In genomic region chr1:235093013-235093618, GRCh38 we compare ENCODE assay signal across 8 cellular contexts. TPM values are rescaled to one million over a fixed set of nuclear protein-coding genes. Genes with fewer than 3 reads are reported as not detected.
DNase-seq lines count a peak whose midpoint lies in the region; ATAC-seq and TF ChIP-seq lines count a peak whose summit lies in the region.

No MANE protein-coding gene starts in this region.

- H3K9ac ChIP-seq in BLaER1: no peak overlapping the region

- no peaks in the 10 kb centered on the region for H3K9me3 Mint-ChIP-seq in HFFc6
- H3K9me3 Mint-ChIP-seq in activated B cell treated with CpG ODN at 0.5 μM for 24 hours: no peaks in the 10 kb centered on the region

- H3K9me3 ChIP-seq in BLaER1: no peaks in the 10 kb centered on the region

- peaks cover 31% of the 10 kb centered on the region for H3K4me1 ChIP-seq in BLaER1

- CTCF ChIA-PET in activated B cell treated with CpG ODN at 0.5 μM for 24 hours (lab: Charles Lee) (interaction anchor here (1.0 to 1.4 kb wide), 4 partner anchors 10 to 324 kb away, joined by 3 to 7 read pairs (median 6); no protein-coding TSS in a partner anchor), RWPE1 (lab: Yijun Ruan, JAX) (interaction anchor here (0.7 to 0.8 kb wide), 4 partner anchors 9 to 444 kb away, joined by 3 to 7 read pairs (median 4); no protein-coding TSS in a partner anchor)

- POLR2A ChIA-PET in activated B cell treated with CpG ODN at 0.5 μM for 24 hours (lab: Charles Lee): interaction anchor here (0.7 to 0.9 kb wide), 2 partner anchors 9 to 13 kb away, joined by 3 to 11 read pairs; no protein-coding TSS in a partner anchor
- POLR2A ChIA-PET in RWPE1 (lab: Yijun Ruan, JAX; ENCODE audit: low non-redundant PET): no interaction called here

- H3K27me3 Mint-ChIP-seq in HFFc6 (ENCODE audit: insufficient read depth) (peaks cover 3% of the 10 kb centered on the region; the same call in 1 of the 2 replicates), activated B cell treated with CpG ODN at 0.5 μM for 24 hours (peaks cover 6% of the 10 kb centered on the region)

- H3K4me3 Mint-ChIP-seq in HFFc6 (no peak overlapping the region), activated B cell treated with CpG ODN at 0.5 μM for 24 hours (no peak overlapping the region)

- H3K36me3 Mint-ChIP-seq in HFFc6 (ENCODE audit: low read depth) (no peaks in the 10 kb centered on the region), activated B cell treated with CpG ODN at 0.5 μM for 24 hours (ENCODE audit: low read depth) (no peaks in the 10 kb centered on the region)

- no peak overlapping the region for H3K4me3 ChIP-seq in BLaER1

- intact Hi-C loops in activated B cell treated with CpG ODN at 0.5 μM for 24 hours (cut with micrococcal nuclease): loop anchor here (1.0 kb wide), 1 partner anchor 322 kb away; no protein-coding TSS in a partner anchor
- intact Hi-C loops in sciatic nerve (cut with DNase I): no loop called here

- no peaks in the 10 kb centered on the region for H3K27me3 ChIP-seq in BLaER1

- H4K20me1 ChIP-seq in BLaER1: no peaks in the 10 kb centered on the region

- TF ChIP-seq CTCF in HFFc6 (IDR thresholded peaks at IDR 0.05): no peak
- TF ChIP-seq CTCF in activated B cell treated with CpG ODN at 0.5 μM for 24 hours (IDR thresholded peaks at IDR 0.05): no peak
- no peak for TF ChIP-seq CTCF in RWPE1 (conservative IDR thresholded peaks at IDR 0.05; ENCODE audit: low read depth)

- H3K4me1 Mint-ChIP-seq in HFFc6 (ENCODE audit: low read depth) (peaks cover 18% of the 10 kb centered on the region), activated B cell treated with CpG ODN at 0.5 μM for 24 hours (peaks cover 5% of the 10 kb centered on the region)

- H3K27ac ChIP-seq in BLaER1 (no peak overlapping the region), RWPE1 (no peak overlapping the region; the same call in 1 of the 2 replicates)

- no peaks in the 10 kb centered on the region for H3K36me3 ChIP-seq in BLaER1

- DNase-seq in HFFc6: peak; percentile 51
- DNase-seq in activated B cell treated with CpG ODN at 0.5 μM for 24 hours: no peak
- peak; percentile 75 for DNase-seq in iPS DF 19.7 (ENCODE audit: low read depth, low spot score)
- no peak for DNase-seq in sciatic nerve (ENCODE audit: low spot score)
- DNase-seq in RWPE1 (ENCODE audit: low spot score): no peak

- H3K27ac Mint-ChIP-seq in HFFc6 (no peak overlapping the region), activated B cell treated with CpG ODN at 0.5 μM for 24 hours (no peak overlapping the region)

- ATAC-seq in activated B cell treated with CpG ODN at 0.5 μM for 24 hours (ENCODE audit: low read depth) (peak; percentile 28), sciatic nerve (peak; percentile 87), HG03135 (IDR thresholded peaks at IDR 0.05; ENCODE audit: unreplicated experiment) (no peak), GM18861 (IDR thresholded peaks at IDR 0.05; ENCODE audit: unreplicated experiment) (no peak)

- H3K4me2 ChIP-seq in BLaER1: peak overlapping the region; percentile 15

RNA-seq across cellular contexts. Expression of gene TOMM20, which starts 35.5 kb away (rescaled TPM):
- total RNA-seq in HFFc6 (2021; fragmentation: NEBNext Ultra II Directional; extraction: Animal tissue kit (Norgen Biotek cat#: 25700)): 100 to 1,000 TPM in 5 of 6 experiments, 10 to 100 TPM in 1; 98.4 to 126 (median 110) TPM
- total RNA-seq in activated B cell treated with CpG ODN at 0.5 μM for 24 hours (80.6 and 82.7 TPM in 2 replicates), sciatic nerve (97.5 TPM)

Comparison
In these comparisons a context has a peak if more than half of its experiments do, and no peak if none do; other contexts are left out.
1. DNase-seq: peak in HFFc6 (single experiment) and iPS DF 19.7 (single experiment); none in activated B cell treated with CpG ODN at 0.5 μM for 24 hours (single experiment), sciatic nerve (single experiment) and RWPE1 (single experiment).
2. ATAC-seq: peak in activated B cell treated with CpG ODN at 0.5 μM for 24 hours (single experiment) and sciatic nerve (single experiment); none in HG03135 (single experiment) and GM18861 (single experiment).